8 cellular contexts compared by ENCODE assay signal in the genomic region with DNA sequence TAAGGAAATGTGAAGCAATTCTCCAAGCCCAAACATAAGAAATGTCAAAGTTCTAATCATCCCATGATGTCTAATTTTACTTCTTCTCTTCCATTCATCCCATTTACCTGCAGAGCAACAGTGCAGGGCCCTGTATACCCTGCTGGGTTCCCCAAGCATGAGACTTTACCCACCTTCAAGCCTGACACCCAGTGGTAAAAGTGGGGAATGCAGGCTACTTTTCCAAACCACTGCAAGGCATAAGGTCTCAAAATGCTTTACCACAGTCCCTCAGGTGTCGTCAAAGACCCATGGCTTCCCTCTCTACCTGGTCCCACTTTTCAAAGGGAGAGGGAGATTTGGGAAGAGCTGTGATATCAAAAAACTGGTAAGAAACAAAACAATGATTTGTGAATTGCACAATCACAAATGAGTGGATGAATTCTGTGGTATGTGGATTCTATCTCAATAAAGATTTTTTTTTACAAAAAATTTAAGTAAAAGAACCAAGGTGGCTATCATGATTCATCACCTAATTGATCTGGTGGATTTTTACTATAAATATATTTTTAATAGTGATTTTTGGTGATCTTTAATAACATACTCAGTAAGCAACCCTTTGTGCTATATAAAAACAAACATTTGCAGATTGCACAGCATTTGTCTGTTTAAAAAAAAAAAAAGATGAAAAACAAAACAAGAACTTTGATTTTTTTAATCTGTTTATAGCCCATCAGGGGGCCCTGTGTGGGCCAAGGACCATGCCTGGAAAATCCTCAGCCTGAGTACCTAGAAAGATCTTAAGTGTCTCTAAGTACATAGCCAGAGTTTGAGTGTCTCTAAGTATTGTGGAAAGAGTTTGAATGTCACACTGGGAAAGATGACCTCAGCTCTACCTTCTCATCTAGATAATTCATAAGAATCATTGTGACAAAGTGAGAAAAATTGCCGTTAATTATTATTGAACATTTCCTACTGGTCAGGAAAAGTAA.
A peak's percentile ranks its signal among the peaks of the same experiment; 100 is the strongest.
DNase-seq lines count a peak whose midpoint lies in the region; ATAC-seq and TF ChIP-seq lines count a peak whose summit lies in the region.

No MANE protein-coding gene starts in this region.

- TF ChIP-seq CTCF in HFFc6 (IDR thresholded peaks at IDR 0.05) (peak; percentile 85), Panc1 (IDR thresholded peaks at IDR 0.05) (peak; percentile 87), ascending aorta (IDR thresholded peaks at IDR 0.05) (peak in 2 of 3 experiments; percentile 53 to 58)

- ATAC-seq in Panc1: peak; percentile 89
- ATAC-seq in HG02938 (IDR thresholded peaks at IDR 0.05; ENCODE audit: unreplicated experiment): no peak
- ATAC-seq in HG02884 (IDR thresholded peaks at IDR 0.05; ENCODE audit: unreplicated experiment): no peak

- peaks cover 5% of the 10 kb centered on the region; the same call in 1 of the 2 replicates for H3K27me3 Mint-ChIP-seq in HFFc6 (ENCODE audit: insufficient read depth)

- no peaks in the 10 kb centered on the region for H3K4me1 Mint-ChIP-seq in HFFc6 (ENCODE audit: low read depth)

- H3K4me1 ChIP-seq in Panc1 (ENCODE audit: control insufficient read depth, insufficient read depth, low read length) (no peaks in the 10 kb centered on the region), ascending aorta (no peaks in the 10 kb centered on the region)

- no peak overlapping the region for H3K4me3 Mint-ChIP-seq in HFFc6

- in situ Hi-C loops in Panc1 (cut with HindIII; ENCODE audit: low pct_unique_long_range_greater_than_20kb, low sequenced_read_pairs): no loop called here

- no TSS peak for BruUV-seq in Panc1 (replicated peaks; lab: Mats Ljungman, UMichigan)

- no peak overlapping the region for H3K4me3 ChIP-seq in Panc1 (ENCODE audit: low read depth in 2 of 2, low read length in 2 of 2)
- H3K4me3 ChIP-seq in ascending aorta: no peak overlapping the region

- no peaks in the 10 kb centered on the region for H3K36me3 ChIP-seq in Panc1 (ENCODE audit: control insufficient read depth, insufficient read depth, low read length)
- no peaks in the 10 kb centered on the region for H3K36me3 ChIP-seq in ascending aorta

- H3K27ac ChIP-seq in Panc1 (ENCODE audit: low read length) (no peak overlapping the region), ascending aorta (no peak overlapping the region)

- CTCF ChIA-PET in Panc1 (lab: Charles Lee): no interaction called here

- H3K9me3 Mint-ChIP-seq in HFFc6: no peaks in the 10 kb centered on the region

- intact Hi-C loops in Panc1 (cut with micrococcal nuclease; ENCODE audit: unreplicated experiment) (loop anchor here (2.0 kb wide), 1 partner anchor 61 kb away; no protein-coding TSS in a partner anchor), ascending aorta (cut with DNase I) (no loop called here)

- H3K9me3 ChIP-seq in Panc1 (ENCODE audit: control insufficient read depth, insufficient read depth, low read depth, low read length) (no peaks in the 10 kb centered on the region), ascending aorta (no peaks in the 10 kb centered on the region)

- H3K27ac Mint-ChIP-seq in HFFc6: no peak overlapping the region

- peak; percentile 4 for DNase-seq in DMS114 treated with DMSO at 0.1 percent for 48 hours (lab: John Stamatoyannopoulos, UW; ENCODE audit: unreplicated experiment)
- peak; percentile 15 for DNase-seq in HFFc6
- DNase-seq in Panc1 (ENCODE audit: low read depth, low spot score): peak; percentile 57
- no peak for DNase-seq in ascending aorta (ENCODE audit: low spot score in 2 of 2)
- peak; percentile 38 for DNase-seq in iris pigment epithelial cell (ENCODE audit: low read depth)
- peak; percentile 51 to 59 for DNase-seq in stimulated activated CD4-positive, alpha-beta T cell treated with anti-CD3 and anti-CD28 coated beads, Interleukin-2, amount 100 ng/mL, for 24 hours

- H3K27me3 ChIP-seq in Panc1 (ENCODE audit: control insufficient read depth, insufficient read depth, low read length) (peaks cover 7% of the 10 kb centered on the region), ascending aorta (no peaks in the 10 kb centered on the region)

- POLR2A ChIA-PET in Panc1 (lab: Charles Lee): no interaction called here

- H3K36me3 Mint-ChIP-seq in HFFc6 (ENCODE audit: low read depth): no peaks in the 10 kb centered on the region

Comparison
In these comparisons a context has a peak if more than half of its experiments do, and no peak if none do; other contexts are left out.
1. DNase-seq: peak in DMS114 treated with DMSO at 0.1 percent for 48 hours (single experiment), HFFc6 (single experiment), Panc1 (single experiment), iris pigment epithelial cell (single experiment) and stimulated activated CD4-positive, alpha-beta T cell treated with anti-CD3 and anti-CD28 coated beads, Interleukin-2, amount 100 ng/mL, for 24 hours (2 of 2); none in ascending aorta (0 of 2).
2. Peak in every context shown above with its lines, with median percentiles within 50 percentile points of each other: CTCF ChIP-seq.